ENCODE assay signal across 1 cellular context in the genomic region with DNA sequence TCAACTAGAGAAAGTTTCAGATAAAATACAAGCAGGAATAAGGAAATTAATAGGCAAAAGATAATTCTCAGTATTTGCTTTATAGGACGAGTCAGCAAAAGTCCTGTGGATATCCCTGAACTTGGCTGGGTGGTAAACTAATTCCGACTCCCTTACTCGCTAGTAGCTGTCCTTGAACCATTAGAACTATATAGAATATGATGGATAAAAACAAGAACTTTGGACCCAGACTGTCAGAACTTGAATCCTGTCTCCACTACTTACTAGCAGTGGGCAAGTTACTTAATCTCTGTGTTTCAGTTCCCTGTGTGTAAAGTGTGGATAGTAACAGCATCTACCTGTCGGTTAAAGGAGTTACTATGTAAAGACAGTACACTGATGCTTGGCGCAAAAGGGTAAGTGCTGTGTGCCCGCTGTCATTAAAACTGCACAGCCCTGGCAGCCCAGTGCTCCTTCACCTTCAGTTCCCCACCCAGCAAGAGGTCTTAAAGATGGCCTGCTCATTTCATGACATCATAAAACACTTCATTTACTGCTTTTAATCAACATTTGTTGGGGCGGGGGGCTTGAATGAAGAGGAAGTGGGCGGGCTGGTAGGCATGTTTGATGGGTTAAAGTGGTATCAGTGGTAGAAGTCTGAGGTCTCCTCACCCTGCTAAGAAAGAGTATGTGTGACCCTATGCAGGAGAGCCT.
TF ChIP-seq lines count a peak whose summit lies in the region.

No MANE protein-coding gene starts in this region.

TF ChIP-seq in GM23338, 12 proteins besides CTCF, POLR2A, EP300 and RAD21 (continued from another document):
- TF ChIP-seq, protein P1, sequence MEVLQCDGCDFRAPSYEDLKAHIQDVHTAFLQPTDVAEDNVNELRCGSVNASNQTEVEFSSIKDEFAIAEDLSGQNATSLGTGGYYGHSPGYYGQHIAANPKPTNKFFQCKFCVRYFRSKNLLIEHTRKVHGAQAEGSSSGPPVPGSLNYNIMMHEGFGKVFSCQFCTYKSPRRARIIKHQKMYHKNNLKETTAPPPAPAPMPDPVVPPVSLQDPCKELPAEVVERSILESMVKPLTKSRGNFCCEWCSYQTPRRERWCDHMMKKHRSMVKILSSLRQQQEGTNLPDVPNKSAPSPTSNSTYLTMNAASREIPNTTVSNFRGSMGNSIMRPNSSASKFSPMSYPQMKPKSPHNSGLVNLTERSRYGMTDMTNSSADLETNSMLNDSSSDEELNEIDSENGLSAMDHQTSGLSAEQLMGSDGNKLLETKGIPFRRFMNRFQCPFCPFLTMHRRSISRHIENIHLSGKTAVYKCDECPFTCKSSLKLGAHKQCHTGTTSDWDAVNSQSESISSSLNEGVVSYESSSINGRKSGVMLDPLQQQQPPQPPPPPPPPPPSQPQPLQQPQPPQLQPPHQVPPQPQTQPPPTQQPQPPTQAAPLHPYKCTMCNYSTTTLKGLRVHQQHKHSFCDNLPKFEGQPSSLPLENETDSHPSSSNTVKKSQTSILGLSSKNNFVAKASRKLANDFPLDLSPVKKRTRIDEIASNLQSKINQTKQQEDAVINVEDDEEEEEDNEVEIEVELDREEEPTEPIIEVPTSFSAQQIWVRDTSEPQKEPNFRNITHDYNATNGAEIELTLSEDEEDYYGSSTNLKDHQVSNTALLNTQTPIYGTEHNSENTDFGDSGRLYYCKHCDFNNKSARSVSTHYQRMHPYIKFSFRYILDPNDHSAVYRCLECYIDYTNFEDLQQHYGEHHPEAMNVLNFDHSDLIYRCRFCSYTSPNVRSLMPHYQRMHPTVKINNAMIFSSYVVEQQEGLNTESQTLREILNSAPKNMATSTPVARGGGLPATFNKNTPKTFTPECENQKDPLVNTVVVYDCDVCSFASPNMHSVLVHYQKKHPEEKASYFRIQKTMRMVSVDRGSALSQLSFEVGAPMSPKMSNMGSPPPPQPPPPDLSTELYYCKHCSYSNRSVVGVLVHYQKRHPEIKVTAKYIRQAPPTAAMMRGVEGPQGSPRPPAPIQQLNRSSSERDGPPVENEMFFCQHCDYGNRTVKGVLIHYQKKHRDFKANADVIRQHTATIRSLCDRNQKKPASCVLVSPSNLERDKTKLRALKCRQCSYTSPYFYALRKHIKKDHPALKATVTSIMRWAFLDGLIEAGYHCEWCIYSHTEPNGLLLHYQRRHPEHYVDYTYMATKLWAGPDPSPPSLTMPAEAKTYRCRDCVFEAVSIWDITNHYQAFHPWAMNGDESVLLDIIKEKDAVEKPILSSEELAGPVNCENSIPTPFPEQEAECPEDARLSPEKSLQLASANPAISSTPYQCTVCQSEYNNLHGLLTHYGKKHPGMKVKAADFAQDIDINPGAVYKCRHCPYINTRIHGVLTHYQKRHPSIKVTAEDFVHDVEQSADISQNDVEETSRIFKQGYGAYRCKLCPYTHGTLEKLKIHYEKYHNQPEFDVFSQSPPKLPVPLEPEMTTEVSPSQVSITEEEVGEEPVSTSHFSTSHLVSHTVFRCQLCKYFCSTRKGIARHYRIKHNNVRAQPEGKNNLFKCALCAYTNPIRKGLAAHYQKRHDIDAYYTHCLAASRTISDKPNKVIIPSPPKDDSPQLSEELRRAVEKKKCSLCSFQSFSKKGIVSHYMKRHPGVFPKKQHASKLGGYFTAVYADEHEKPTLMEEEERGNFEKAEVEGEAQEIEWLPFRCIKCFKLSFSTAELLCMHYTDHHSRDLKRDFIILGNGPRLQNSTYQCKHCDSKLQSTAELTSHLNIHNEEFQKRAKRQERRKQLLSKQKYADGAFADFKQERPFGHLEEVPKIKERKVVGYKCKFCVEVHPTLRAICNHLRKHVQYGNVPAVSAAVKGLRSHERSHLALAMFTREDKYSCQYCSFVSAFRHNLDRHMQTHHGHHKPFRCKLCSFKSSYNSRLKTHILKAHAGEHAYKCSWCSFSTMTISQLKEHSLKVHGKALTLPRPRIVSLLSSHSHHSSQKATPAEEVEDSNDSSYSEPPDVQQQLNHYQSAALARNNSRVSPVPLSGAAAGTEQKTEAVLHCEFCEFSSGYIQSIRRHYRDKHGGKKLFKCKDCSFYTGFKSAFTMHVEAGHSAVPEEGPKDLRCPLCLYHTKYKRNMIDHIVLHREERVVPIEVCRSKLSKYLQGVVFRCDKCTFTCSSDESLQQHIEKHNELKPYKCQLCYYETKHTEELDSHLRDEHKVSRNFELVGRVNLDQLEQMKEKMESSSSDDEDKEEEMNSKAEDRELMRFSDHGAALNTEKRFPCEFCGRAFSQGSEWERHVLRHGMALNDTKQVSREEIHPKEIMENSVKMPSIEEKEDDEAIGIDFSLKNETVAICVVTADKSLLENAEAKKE (CRISPR knock-in tag; IDR thresholded peaks at IDR 0.05) = no peak
- TF ChIP-seq ZNF331 (CRISPR knock-in tag; IDR thresholded peaks at IDR 0.05; ENCODE audit: low read depth) (no peak), EZH2 (IDR thresholded peaks at IDR 0.05; ENCODE audit: low read depth, unreplicated experiment) (no peak)
TF ChIP-seq in GM23338: peak in this region for 0.
